23 cellular contexts compared by ENCODE assay signal in genomic region chr4:164039482-164039881, GRCh38.
"Had no signal": no experiment of that assay in that cellular context is flagged by ENCODE, and none has a peak within 500 bp of the region (broad histone marks: within the 10 kb centered on the region; RNA-seq: fewer than 3 reads in every experiment).

No MANE protein-coding gene starts in this region.

- H3K27ac Mint-ChIP-seq: dendritic cell treated with granulocyte-macrophage colony-stimulating factor and Interleukin-4, amounts not matched to agents 40 ng/mL and 50 ng/mL, for 4 days; effector memory CD8-positive, alpha-beta T cell had no signal

- H3K27ac ChIP-seq: colonic mucosa, coronary artery, dorsolateral prefrontal cortex, epithelial cell of prostate, esophagus muscularis mucosa, esophagus squamous epithelium, foreskin keratinocyte, gastrocnemius medialis, gastroesophageal sphincter, heart left ventricle, heart right ventricle had no signal

- H3K4me3 Mint-ChIP-seq: dendritic cell treated with granulocyte-macrophage colony-stimulating factor and Interleukin-4, amounts not matched to agents 40 ng/mL and 50 ng/mL, for 4 days; effector memory CD8-positive, alpha-beta T cell had no signal

- H3K4me3 ChIP-seq: colonic mucosa, coronary artery, dorsolateral prefrontal cortex, esophagus muscularis mucosa, esophagus squamous epithelium, gastrocnemius medialis, gastroesophageal sphincter, heart left ventricle, heart right ventricle had no signal

- H3K9me3 ChIP-seq: colonic mucosa, gastrocnemius medialis had no signal

- H3K27me3 Mint-ChIP-seq: dendritic cell treated with granulocyte-macrophage colony-stimulating factor and Interleukin-4, amounts not matched to agents 40 ng/mL and 50 ng/mL, for 4 days; effector memory CD8-positive, alpha-beta T cell had no signal

- H3K27me3 ChIP-seq: colonic mucosa, dorsolateral prefrontal cortex, esophagus muscularis mucosa, esophagus squamous epithelium, foreskin keratinocyte, gastrocnemius medialis, gastroesophageal sphincter, heart left ventricle, heart right ventricle had no signal

- H3K4me1 ChIP-seq: colonic mucosa, esophagus muscularis mucosa, esophagus squamous epithelium, foreskin keratinocyte, gastrocnemius medialis, gastroesophageal sphincter, heart left ventricle, heart right ventricle had no signal

- DNase-seq: colonic mucosa; cortex of kidney; dermis blood vessel endothelial cell; dorsolateral prefrontal cortex; effector CD4-positive, alpha-beta T cell; effector CD8-positive, alpha-beta T cell; effector memory CD4-positive, alpha-beta T cell; effector memory CD8-positive, alpha-beta T cell; erythroblast; esophagus squamous epithelium; foreskin fibroblast; foreskin keratinocyte; foreskin melanocyte; gastrocnemius medialis; glutamatergic neuron; head of caudate nucleus; heart left ventricle; heart right ventricle had no signal

- H3K36me3 ChIP-seq: colonic mucosa, esophagus muscularis mucosa, esophagus squamous epithelium, gastrocnemius medialis, gastroesophageal sphincter, heart left ventricle, heart right ventricle had no signal
